In genomic region chr16:17839272-17839671, GRCh38 we compare ENCODE assay signal across 26 cellular contexts.
"Had no signal": no experiment of that assay in that cellular context is flagged by ENCODE, and none has a peak within 500 bp of the region (broad histone marks: within the 10 kb centered on the region; RNA-seq: fewer than 3 reads in every experiment).

No MANE protein-coding gene starts in this region.

- H3K9me3 ChIP-seq: SJSA1 had no signal

- H3K4me2 ChIP-seq: KMS-11 had no signal

- FAIRE-seq: HepG2, K562, RCC 7860 had no signal

- H3K27me3 ChIP-seq: SJSA1 had no signal

- H3K27ac ChIP-seq: KMS-11, SJSA1, SK-N-MC had no signal

- DNase-seq: Kasumi-1, MV-4-11, NCI-H1048, NCI-H1105, NCI-H1417, NCI-H1436 treated with DMSO at 0.1 percent for 48 hours, NCI-H1694, NCI-H187 treated with DMSO at 0.1 percent for 48 hours, NCI-H2029 treated with DMSO at 0.1 percent for 48 hours, NCI-H2107, NCI-H2171, NCI-H226, NCI-H446, NCI-H510A, NCI-H524 treated with DMSO at 0.1 percent for 48 hours, NCI-H69, NCI-H774, Right ventricle myocardium superior, RPMI8226, SIG-M5 had no signal

- H3K4me3 ChIP-seq: K562, SJSA1, SK-N-MC had no signal

- H3K9ac ChIP-seq: KMS-11 had no signal

- ATAC-seq: HepG2, K562 had no signal

- H3K36me3 ChIP-seq: SJSA1 had no signal
